Comparison of ENCODE assay signal across 8 cellular contexts in genomic region chr10:56622335-56622973, GRCh38.
DNase-seq lines count a peak whose midpoint lies in the region; ATAC-seq and TF ChIP-seq lines count a peak whose summit lies in the region.

No MANE protein-coding gene starts in this region.

- TF ChIP-seq CTCF in epithelial cell of proximal tubule (conservative IDR thresholded peaks at IDR 0.05; ENCODE audit: low read depth, low read length) (no peak), smooth muscle cell (IDR thresholded peaks at IDR 0.05; ENCODE audit: borderline replicate concordance, insufficient read depth, poor library complexity, severe bottlenecking) (no peak)

- WGBS in smooth muscle cell (ENCODE audit: low lambda C conversion rate): 96% methylated on average over 2 of the region's 2 CpGs

- no peaks in the 10 kb centered on the region for H3K79me2 ChIP-seq in smooth muscle cell (ENCODE audit: low read depth)

- no peak overlapping the region for H3K27ac ChIP-seq in smooth muscle cell (ENCODE audit: low read depth)

- H3K36me3 Mint-ChIP-seq in IgD-negative memory B cell: no peaks in the 10 kb centered on the region

- H3K4me3 ChIP-seq in epithelial cell of proximal tubule (ENCODE audit: low read depth, low read length): peak overlapping the region; percentile 43
- no peak overlapping the region for H3K4me3 ChIP-seq in smooth muscle cell

- no peaks in the 10 kb centered on the region for H3K27me3 ChIP-seq in smooth muscle cell (ENCODE audit: low read depth)

- H3F3A ChIP-seq in smooth muscle cell (ENCODE audit: low read depth): no peaks in the 10 kb centered on the region

- peak overlapping the region; percentile 34 to 95 (median 92) for H3K27ac Mint-ChIP-seq in IgD-negative memory B cell

- ATAC-seq in GM18498 (IDR thresholded peaks at IDR 0.05; ENCODE audit: unreplicated experiment): peak; percentile 76
- ATAC-seq in GM21515 (IDR thresholded peaks at IDR 0.05; ENCODE audit: unreplicated experiment): peak; percentile 84

- no peaks in the 10 kb centered on the region for H3K4me1 ChIP-seq in smooth muscle cell (ENCODE audit: low read depth)

- H3K4me2 ChIP-seq in smooth muscle cell: no peak overlapping the region

- DNase-seq in epithelial cell of proximal tubule (ENCODE audit: low read depth) (no peak), smooth muscle cell (lab: John Stamatoyannopoulos, UW; ENCODE audit: unreplicated experiment) (no peak), GM19240 (ENCODE audit: insufficient read length, low spot score) (no peak), HT-29 (ENCODE audit: low spot score) (no peak), KG1 (lab: John Stamatoyannopoulos, UW) (no peak)

- H3K4me1 Mint-ChIP-seq in IgD-negative memory B cell: peaks cover 19 to 28% (median 24%) of the 10 kb centered on the region in 3 donors

- peak overlapping the region; percentile 3 to 62 (median 51) for H3K4me3 Mint-ChIP-seq in IgD-negative memory B cell

- H3K36me3 ChIP-seq in smooth muscle cell (ENCODE audit: low read depth): no peaks in the 10 kb centered on the region

- no peak overlapping the region for H2AFZ ChIP-seq in smooth muscle cell (ENCODE audit: low read depth)

- H4K20me1 ChIP-seq in smooth muscle cell (ENCODE audit: low read depth): no peaks in the 10 kb centered on the region

- no peak overlapping the region for H3K9ac ChIP-seq in smooth muscle cell (ENCODE audit: low read depth)

- no peaks in the 10 kb centered on the region for H3K27me3 Mint-ChIP-seq in IgD-negative memory B cell

- H3K9me3 ChIP-seq in smooth muscle cell (replicated peaks; ENCODE audit: low read depth): no peaks in the 10 kb centered on the region

- H3K9me3 Mint-ChIP-seq in IgD-negative memory B cell: peaks cover 0 to 6% (median 0%) of the 10 kb centered on the region in 3 donors
